1 cellular context compared by ENCODE assay signal in the genomic region with DNA sequence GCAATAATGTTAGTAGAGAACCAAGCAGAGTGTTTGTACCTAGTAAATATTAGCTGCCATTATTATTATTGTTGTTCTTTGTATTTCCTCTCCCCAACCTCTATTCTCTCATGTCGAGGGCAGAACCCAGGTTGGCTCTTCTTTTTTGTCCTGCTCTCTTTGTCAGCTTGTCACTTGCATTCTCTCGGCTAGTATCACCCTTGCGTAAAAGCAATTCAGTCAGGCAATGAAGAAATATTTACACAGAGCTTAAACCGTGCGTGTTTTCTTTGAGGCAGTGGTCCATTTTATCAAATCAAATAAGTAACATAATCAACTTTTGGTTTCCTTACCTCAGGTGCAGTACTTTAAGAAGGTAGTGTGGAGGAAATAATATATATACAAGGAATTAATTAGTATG.
TF ChIP-seq lines count a peak whose summit lies in the region.

No MANE protein-coding gene starts in this region.

TF ChIP-seq in HepG2, 621 proteins besides CTCF, POLR2A, EP300 and RAD21 (continued from another document):
- TF ChIP-seq HMGXB4 (CRISPR knock-in tag; IDR thresholded peaks at IDR 0.05; ENCODE audit: borderline replicate concordance in 1 of 2, low read depth in 1 of 2): no peak
- TF ChIP-seq ZNF292 (CRISPR knock-in tag; IDR thresholded peaks at IDR 0.05; ENCODE audit: borderline replicate concordance, low read depth): no peak
- no peak for TF ChIP-seq ZIK1 (CRISPR knock-in tag; IDR thresholded peaks at IDR 0.05; ENCODE audit: borderline replicate concordance, low read depth)
- TF ChIP-seq ZNF644 (CRISPR knock-in tag; IDR thresholded peaks at IDR 0.05; ENCODE audit: low read depth): no peak
- TF ChIP-seq, protein P1, sequence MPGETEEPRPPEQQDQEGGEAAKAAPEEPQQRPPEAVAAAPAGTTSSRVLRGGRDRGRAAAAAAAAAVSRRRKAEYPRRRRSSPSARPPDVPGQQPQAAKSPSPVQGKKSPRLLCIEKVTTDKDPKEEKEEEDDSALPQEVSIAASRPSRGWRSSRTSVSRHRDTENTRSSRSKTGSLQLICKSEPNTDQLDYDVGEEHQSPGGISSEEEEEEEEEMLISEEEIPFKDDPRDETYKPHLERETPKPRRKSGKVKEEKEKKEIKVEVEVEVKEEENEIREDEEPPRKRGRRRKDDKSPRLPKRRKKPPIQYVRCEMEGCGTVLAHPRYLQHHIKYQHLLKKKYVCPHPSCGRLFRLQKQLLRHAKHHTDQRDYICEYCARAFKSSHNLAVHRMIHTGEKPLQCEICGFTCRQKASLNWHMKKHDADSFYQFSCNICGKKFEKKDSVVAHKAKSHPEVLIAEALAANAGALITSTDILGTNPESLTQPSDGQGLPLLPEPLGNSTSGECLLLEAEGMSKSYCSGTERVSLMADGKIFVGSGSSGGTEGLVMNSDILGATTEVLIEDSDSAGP (CRISPR knock-in tag; IDR thresholded peaks at IDR 0.05; ENCODE audit: borderline replicate concordance): no peak
- no peak for TF ChIP-seq SOX5 (CRISPR knock-in tag; IDR thresholded peaks at IDR 0.05; ENCODE audit: borderline replicate concordance)
- TF ChIP-seq HNRNPUL1 (IDR thresholded peaks at IDR 0.05; ENCODE audit: low read depth, low read length): no peak
- no peak for TF ChIP-seq ZHX2 (IDR thresholded peaks at IDR 0.05; ENCODE audit: low read depth)
- TF ChIP-seq ZHX2 (CRISPR knock-in tag; IDR thresholded peaks at IDR 0.05; ENCODE audit: borderline replicate concordance): no peak
- TF ChIP-seq, protein P2, sequence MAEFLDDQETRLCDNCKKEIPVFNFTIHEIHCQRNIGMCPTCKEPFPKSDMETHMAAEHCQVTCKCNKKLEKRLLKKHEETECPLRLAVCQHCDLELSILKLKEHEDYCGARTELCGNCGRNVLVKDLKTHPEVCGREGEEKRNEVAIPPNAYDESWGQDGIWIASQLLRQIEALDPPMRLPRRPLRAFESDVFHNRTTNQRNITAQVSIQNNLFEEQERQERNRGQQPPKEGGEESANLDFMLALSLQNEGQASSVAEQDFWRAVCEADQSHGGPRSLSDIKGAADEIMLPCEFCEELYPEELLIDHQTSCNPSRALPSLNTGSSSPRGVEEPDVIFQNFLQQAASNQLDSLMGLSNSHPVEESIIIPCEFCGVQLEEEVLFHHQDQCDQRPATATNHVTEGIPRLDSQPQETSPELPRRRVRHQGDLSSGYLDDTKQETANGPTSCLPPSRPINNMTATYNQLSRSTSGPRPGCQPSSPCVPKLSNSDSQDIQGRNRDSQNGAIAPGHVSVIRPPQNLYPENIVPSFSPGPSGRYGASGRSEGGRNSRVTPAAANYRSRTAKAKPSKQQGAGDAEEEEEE (CRISPR knock-in tag; IDR thresholded peaks at IDR 0.05; ENCODE audit: borderline replicate concordance): no peak
- no peak for TF ChIP-seq RFX1 (IDR thresholded peaks at IDR 0.05)
- TF ChIP-seq, protein P3, sequence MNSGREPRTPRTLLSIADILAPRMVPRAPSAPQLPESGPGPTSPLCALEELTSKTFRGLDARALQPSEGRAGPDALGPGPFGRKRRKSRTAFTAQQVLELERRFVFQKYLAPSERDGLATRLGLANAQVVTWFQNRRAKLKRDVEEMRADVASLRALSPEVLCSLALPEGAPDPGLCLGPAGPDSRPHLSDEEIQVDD (CRISPR knock-in tag; IDR thresholded peaks at IDR 0.05; ENCODE audit: borderline replicate concordance): no peak
- TF ChIP-seq ZNF564 (CRISPR knock-in tag; IDR thresholded peaks at IDR 0.05): no peak
- TF ChIP-seq CEBPB (IDR thresholded peaks at IDR 0.05; ENCODE audit: borderline replicate concordance, low read depth, low read length): peak; percentile 62; the same call in 1 of the 2 replicates
- 0 out of 2 replicates have a peak, but pooled peaks have one; percentile 27 for TF ChIP-seq PITX1 (CRISPR knock-in tag; IDR thresholded peaks at IDR 0.05)
- TF ChIP-seq PRPF4 (IDR thresholded peaks at IDR 0.05; ENCODE audit: low read depth, low read length, poor library complexity, severe bottlenecking): no peak
- TF ChIP-seq, protein P4, sequence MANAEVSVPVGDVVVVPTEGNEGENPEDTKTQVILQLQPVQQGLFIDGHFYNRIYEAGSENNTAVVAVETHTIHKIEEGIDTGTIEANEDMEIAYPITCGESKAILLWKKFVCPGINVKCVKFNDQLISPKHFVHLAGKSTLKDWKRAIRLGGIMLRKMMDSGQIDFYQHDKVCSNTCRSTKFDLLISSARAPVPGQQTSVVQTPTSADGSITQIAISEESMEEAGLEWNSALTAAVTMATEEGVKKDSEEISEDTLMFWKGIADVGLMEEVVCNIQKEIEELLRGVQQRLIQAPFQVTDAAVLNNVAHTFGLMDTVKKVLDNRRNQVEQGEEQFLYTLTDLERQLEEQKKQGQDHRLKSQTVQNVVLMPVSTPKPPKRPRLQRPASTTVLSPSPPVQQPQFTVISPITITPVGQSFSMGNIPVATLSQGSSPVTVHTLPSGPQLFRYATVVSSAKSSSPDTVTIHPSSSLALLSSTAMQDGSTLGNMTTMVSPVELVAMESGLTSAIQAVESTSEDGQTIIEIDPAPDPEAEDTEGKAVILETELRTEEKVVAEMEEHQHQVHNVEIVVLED (CRISPR knock-in tag; IDR thresholded peaks at IDR 0.05; ENCODE audit: borderline replicate concordance): no peak
